ENCODE assay signal across 25 cellular contexts in the genomic region with DNA sequence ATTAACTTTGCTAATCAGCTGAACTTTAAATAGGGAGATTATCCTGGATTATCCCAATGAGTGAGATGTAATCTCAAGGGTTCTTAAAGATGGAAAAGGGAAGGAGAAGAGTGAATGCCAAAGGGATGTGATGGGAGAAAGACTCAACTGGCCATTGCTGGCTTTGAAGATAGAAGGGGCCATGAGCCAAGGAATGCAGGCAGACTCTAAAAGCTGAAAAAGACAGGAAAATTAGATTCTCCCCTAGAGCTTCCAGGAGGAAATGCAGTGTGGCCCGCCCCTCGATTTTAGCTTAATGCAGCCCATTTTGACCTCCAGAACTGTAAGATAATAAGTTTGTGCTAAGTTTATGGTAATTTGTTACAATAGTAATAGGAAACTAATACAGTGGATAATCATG.
"Had no signal": no experiment of that assay in that cellular context is flagged by ENCODE, and none has a peak within 500 bp of the region (broad histone marks: within the 10 kb centered on the region; RNA-seq: fewer than 3 reads in every experiment).

No MANE protein-coding gene starts in this region.

- H3K9me3 ChIP-seq: MG63, SJSA1 had no signal

- H3K4me3 ChIP-seq: MG63, SJSA1, SK-N-MC had no signal

- FAIRE-seq: HTR-8/SVneo, RCC 7860 had no signal

- H3K27ac ChIP-seq: HL-60, SJSA1, SK-N-MC had no signal

- DNase-seq: Karpas-422, KG1, MG63, NCI-H1092, NCI-H1105 treated with DMSO at 0.1 percent for 48 hours, NCI-H1417 treated with DMSO at 0.1 percent for 48 hours, NCI-H146, NCI-H1694 treated with DMSO at 0.1 percent for 48 hours, NCI-H1930, NCI-H2081, NCI-H2107, NCI-H226, NCI-H446, NCI-H510A, NCI-H524 treated with DMSO at 0.1 percent for 48 hours, NCI-H69, NCI-H774, Right ventricle myocardium superior, RPMI8226, SIG-M5 had no signal
